In genomic region chr2:138423745-138424144, GRCh38 we compare ENCODE assay signal across 23 cellular contexts.
"Had no signal": no experiment of that assay in that cellular context is flagged by ENCODE, and none has a peak within 500 bp of the region (broad histone marks: within the 10 kb centered on the region; RNA-seq: fewer than 3 reads in every experiment).

No MANE protein-coding gene starts in this region.

- ATAC-seq: activated CD4-positive, alpha-beta T cell treated with anti-CD3 and anti-CD28 coated beads for 36 hours; activated CD8-positive, alpha-beta memory T cell treated with anti-CD3 and anti-CD28 coated beads, Interleukin-2, amount 10 ng/mL, durations not matched to agents 7 days and 5 days; activated CD8-positive, alpha-beta T cell treated with anti-CD3 and anti-CD28 coated beads, Interleukin-2, amount 10 ng/mL, durations not matched to agents 7 days and 5 days; activated naive CD4-positive, alpha-beta T cell treated with anti-CD3 and anti-CD28 coated beads, Interleukin-2, amount 50 U/mL, for 72 hours; effector memory CD8-positive, alpha-beta T cell had no signal

- H3K4me3 ChIP-seq: ascending aorta, coronary artery, esophagus squamous epithelium had no signal

- H3K27me3 ChIP-seq: ascending aorta, esophagus squamous epithelium had no signal

- FAIRE-seq: bronchial epithelial cell, frontal cortex had no signal

- H3K36me3 ChIP-seq: ascending aorta, esophagus squamous epithelium had no signal

- H3K4me1 ChIP-seq: ascending aorta had no signal

- H3K27ac ChIP-seq: ascending aorta, coronary artery, esophagus squamous epithelium had no signal

- DNase-seq: activated CD4-positive, alpha-beta memory T cell treated with anti-CD3 and anti-CD28 coated beads for 36 hours; activated CD4-positive, alpha-beta T cell treated with anti-CD3 and anti-CD28 coated beads for 36 hours; activated CD4-positive, alpha-beta T cell treated with anti-CD3 and anti-CD28 coated beads, Interleukin-2, amount 10 ng/mL, durations not matched to agents 24 days and 14 days; activated CD4-positive, CD25-positive, alpha-beta regulatory T cell; activated CD4-positive, CD25-positive, alpha-beta regulatory T cell treated with anti-CD3 and anti-CD28 coated beads, Interleukin-2, amount 50 U/mL, for 72 hours; activated CD8-positive, alpha-beta memory T cell treated with anti-CD3 and anti-CD28 coated beads, Interleukin-2, amount 10 ng/mL, durations not matched to agents 7 days and 5 days; activated CD8-positive, alpha-beta memory T cell treated with anti-CD3 and anti-CD28 coated beads, Interleukin-2, amount 50 U/mL, for 4 hours; activated CD8-positive, alpha-beta T cell treated with anti-CD3 and anti-CD28 coated beads, Interleukin-2, amount 10 ng/mL, durations not matched to agents 7 days and 5 days; activated effector memory CD4-positive, alpha-beta T cell treated with anti-CD3 and anti-CD28 coated beads, Interleukin-2, amount 50 U/mL, for 16 hours; activated naive CD4-positive, alpha-beta T cell treated with anti-CD3 and anti-CD28 coated beads, Interleukin-2, amount 10 ng/mL, durations not matched to agents 7 days and 5 days; activated naive CD8-positive, alpha-beta T cell treated with anti-CD3 and anti-CD28 coated beads, Interleukin-2, amount 10 ng/mL, durations not matched to agents 7 days and 5 days; activated T-cell treated with anti-CD3 and anti-CD28 coated beads, Interleukin-2, amount 50 U/mL, for 1 hour; activated T-cell treated with anti-CD3 and anti-CD28 coated beads, Interleukin-2, amount 50 U/mL, for 48 hours; effector CD4-positive, alpha-beta T cell; effector memory CD8-positive, alpha-beta T cell; esophagus squamous epithelium; head of caudate nucleus; T-helper 2 cell had no signal
